11 cellular contexts compared by ENCODE assay signal in the genomic region with DNA sequence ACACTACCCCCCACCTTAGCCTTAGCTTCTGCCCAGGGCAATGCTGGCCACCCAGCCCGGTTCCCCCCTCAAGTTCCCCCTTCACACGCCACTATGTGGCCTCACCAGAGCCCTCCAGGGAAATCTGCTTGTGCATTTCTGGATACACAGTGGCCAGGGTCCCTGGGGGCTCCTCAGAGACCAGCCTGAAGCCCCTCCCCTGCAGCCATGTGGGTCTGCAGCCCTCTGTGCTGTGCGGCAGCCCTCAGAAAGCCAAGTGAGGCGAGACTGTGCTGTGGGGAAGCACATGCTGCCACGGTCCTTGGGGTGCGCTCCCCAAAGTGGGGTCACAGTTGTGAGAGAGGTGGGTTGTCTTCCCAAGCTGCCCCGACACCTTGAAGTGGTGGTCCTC. TPM values are rescaled to one million over a fixed set of nuclear protein-coding genes. Genes with fewer than 3 reads are reported as not detected.
A peak's percentile ranks its signal among the peaks of the same experiment; 100 is the strongest.
DNase-seq lines count a peak whose midpoint lies in the region; ATAC-seq, FAIRE-seq and TF ChIP-seq lines count a peak whose summit lies in the region.
"Had no signal": no experiment of that assay in that cellular context is flagged by ENCODE, and none has a peak within 500 bp of the region (broad histone marks: within the 10 kb centered on the region; RNA-seq: fewer than 3 reads in every experiment).

No MANE protein-coding gene starts in this region.

- H3K4me1 Mint-ChIP-seq in nephron = peaks cover 13% of the 10 kb centered on the region
- peaks cover 10% of the 10 kb centered on the region for H3K4me1 Mint-ChIP-seq in activated T-helper 17 cell treated with anti-CD3 and anti-CD28 coated beads, Interleukin-2, amount 50 U/mL, for 72 hours

- H3K4me3 ChIP-seq in K562 = no peak overlapping the region
- H3K4me3 ChIP-seq: cardiac muscle cell had no signal

- H2AFZ ChIP-seq in K562 (ENCODE audit: low read depth, low read length) = no peak overlapping the region

- H4K20me1 ChIP-seq in K562 (replicated peaks; ENCODE audit: control insufficient read depth, insufficient read depth, low read length) = no peaks in the 10 kb centered on the region

- no peak for DNase-seq in K562 (ENCODE audit: extremely low read depth in 1 of 4, low spot score in 3 of 4)
- DNase-seq in KG1 (lab: John Stamatoyannopoulos, UW) = no peak
- DNase-seq in DMS79 (lab: John Stamatoyannopoulos, UW) = no peak
- DNase-seq: activated CD4-positive, alpha-beta T cell treated with anti-CD3 and anti-CD28 coated beads, Interleukin-2, amount 50 U/mL, for 4 hours; activated gamma-delta T cell treated with Interleukin-2 at 50 U/mL for 16 hours; T-helper 2 cell had no signal

- no peaks in the 10 kb centered on the region for H3K27me3 Mint-ChIP-seq in nephron (ENCODE audit: low read depth)
- peaks cover 6% of the 10 kb centered on the region for H3K27me3 Mint-ChIP-seq in activated T-helper 17 cell treated with anti-CD3 and anti-CD28 coated beads, Interleukin-2, amount 50 U/mL, for 72 hours

- peak overlapping the region; percentile 25 to 46 (median 35) for H3K4me3 Mint-ChIP-seq in nephron
- no peak overlapping the region for H3K4me3 Mint-ChIP-seq in activated T-helper 17 cell treated with anti-CD3 and anti-CD28 coated beads, Interleukin-2, amount 50 U/mL, for 72 hours

- H3K9me3 Mint-ChIP-seq in nephron = no peaks in the 10 kb centered on the region
- no peaks in the 10 kb centered on the region for H3K9me3 Mint-ChIP-seq in activated T-helper 17 cell treated with anti-CD3 and anti-CD28 coated beads, Interleukin-2, amount 50 U/mL, for 72 hours

- H3K27ac ChIP-seq in 22Rv1 (peak overlapping the region; percentile 60; the same call in 1 of the 2 replicates), K562 (ENCODE audit: extremely low read depth, low read depth, low read length) (no peak overlapping the region)

- POLR2A ChIA-PET in K562 (lab: Yijun Ruan, JAX) = interaction anchor here (1.3 kb wide), 1 partner anchor 10 kb away, joined by 3 read pairs; no protein-coding TSS in a partner anchor

- peak overlapping the region in 1 of 2 experiments; percentile 83; a peak in 2 of 4 replicates for H3K9ac ChIP-seq in K562 (ENCODE audit: insufficient read depth in 1 of 2, low read depth in 2 of 2, low read length in 2 of 2)

- no peaks in the 10 kb centered on the region for H3K9me3 ChIP-seq in K562 (replicated peaks; ENCODE audit: control insufficient read depth, insufficient read depth, low read depth, low read length)

- CTCF ChIA-PET in K562 (lab: Yijun Ruan, JAX; ENCODE audit: low intra/inter-chr PET ratio) = no interaction called here

- no peak for TF ChIP-seq RAD21 in K562 (CRISPR knock-in tag; conservative IDR thresholded peaks at IDR 0.05 in 1 of 2, IDR thresholded peaks at IDR 0.05 in 1 of 2)

- no peak for ATAC-seq in K562
- no peak for ATAC-seq in activated T-helper 17 cell treated with anti-CD3 and anti-CD28 coated beads, Interleukin-2, amount 50 U/mL, for 72 hours (replicated peaks)

- H3K4me2 ChIP-seq in K562 (ENCODE audit: insufficient read depth, low read length) = no peak overlapping the region

- in situ Hi-C loops in K562 (cut with MboI) = no loop called here

- H3K27ac Mint-ChIP-seq in nephron = peak overlapping the region; percentile 82 to 97 (median 93)
- H3K27ac Mint-ChIP-seq in activated T-helper 17 cell treated with anti-CD3 and anti-CD28 coated beads, Interleukin-2, amount 50 U/mL, for 72 hours = no peak overlapping the region

- 91% methylated on average over 5 of the region's 7 CpGs for WGBS in K562 (ENCODE audit: insufficient coverage, low coverage, missing lambda C conversion rate)

- FAIRE-seq in K562 (lab: Jason Lieb, UNC) = no peak
- FAIRE-seq: GM19239 had no signal

- H3K9me1 ChIP-seq in K562 (ENCODE audit: control insufficient read depth, insufficient read depth, low read length) = no peaks in the 10 kb centered on the region

- TF ChIP-seq POLR2A in K562 (conservative IDR thresholded peaks at IDR 0.05) = no peak

- intact Hi-C loops in K562 (cut with micrococcal nuclease) = no loop called here

- no peaks in the 10 kb centered on the region for H3K36me3 Mint-ChIP-seq in nephron (ENCODE audit: low read depth)
- H3K36me3 Mint-ChIP-seq in activated T-helper 17 cell treated with anti-CD3 and anti-CD28 coated beads, Interleukin-2, amount 50 U/mL, for 72 hours (ENCODE audit: low read depth) = no peaks in the 10 kb centered on the region

- peaks cover 27 to 86% of the 10 kb centered on the region in 2 experiments for H3K4me1 ChIP-seq in K562 (replicated peaks in 1 of 2; ENCODE audit: control insufficient read depth in 2 of 2, insufficient read depth in 2 of 2, low read length in 2 of 2)

- no peak for TF ChIP-seq EP300 in K562 (IDR thresholded peaks at IDR 0.05; ENCODE audit: low read length)

- H3K79me2 ChIP-seq in K562 (ENCODE audit: control insufficient read depth, insufficient read depth, low read length) = peaks cover 25% of the 10 kb centered on the region

- no TSS peak for BruUV-seq in K562 (replicated peaks; lab: Mats Ljungman, UMichigan)

- no peaks in the 10 kb centered on the region for H3K27me3 ChIP-seq in K562 (ENCODE audit: control insufficient read depth in 2 of 2, insufficient read depth in 2 of 2, low read length in 2 of 2)
- H3K27me3 ChIP-seq: cardiac muscle cell had no signal

- no peaks in the 10 kb centered on the region for H3K36me3 ChIP-seq in K562 (ENCODE audit: control insufficient read depth, insufficient read depth, low read length)
- H3K36me3 ChIP-seq: cardiac muscle cell had no signal

- TF ChIP-seq CTCF in 22Rv1 (IDR thresholded peaks at IDR 0.05) = no peak
- TF ChIP-seq CTCF in K562 (IDR thresholded peaks at IDR 0.05 in 2 of 3, conservative IDR thresholded peaks at IDR 0.05 in 1 of 3; ENCODE audit: insufficient read depth in 2 of 3, low read depth in 1 of 3, low read length in 3 of 3) = no peak
- TF ChIP-seq CTCF in nephron (IDR thresholded peaks at IDR 0.05; ENCODE audit: unreplicated experiment in 3 of 3) = no peak

RNA-seq across cellular contexts. Expression of a gene that starts 2.1 kb away (rescaled TPM):
- 72.8 and 193 TPM in 2 replicates for total RNA-seq in K562 (2011; cell fraction: chromatin; rRNA removed; ENCODE audit: low replicate concordance)
- total RNA-seq in K562 (2011; cell fraction: nucleolus; rRNA removed) = 120 and 131 TPM in 2 replicates
- 71.3 and 73.4 TPM in 2 replicates for total RNA-seq in K562 (2011; cell fraction: nucleoplasm; rRNA removed)
- total RNA-seq in K562 (2014; rRNA removed) = 16.9 and 22.7 TPM in 2 replicates
- total RNA-seq in K562 (2014; rRNA removed; fragmentation: Illumina TruSeq; extraction: Trizol) = 3.2 and 4.8 TPM in 2 replicates
- 9.9 and 11.3 TPM in 2 replicates for total RNA-seq in K562 (2015; rRNA removed; fragmentation: Illumina TruSeq; extraction: Trizol)
- 45.1 and 48.0 TPM in 2 replicates for total RNA-seq in K562 (2021)
- polyA plus RNA-seq in K562 (2011; rRNA removed) = 17.4 and 26.1 TPM in 2 replicates
- 21.9 and 41.4 TPM in 2 replicates for polyA plus RNA-seq in K562 (2011; cell fraction: cytosol; rRNA removed)
- 101 and 150 TPM in 2 replicates for polyA plus RNA-seq in K562 (2011; cell fraction: nucleus; rRNA removed)
- polyA plus RNA-seq in K562 (2012) = 30.4 and 43.6 TPM in 2 replicates
- polyA plus RNA-seq in K562 (2014; fragmentation: Illumina TruSeq; extraction: Trizol) = 13.6 and 22.0 TPM in 2 replicates
- polyA plus RNA-seq in K562 (2014; fragmentation: Nextera tagmentation; extraction: Ambion mirVana) = under 1 TPM; 0.15 to 0.81 TPM
- polyA plus RNA-seq in K562 (2014; rRNA removed) = 20.7 and 24.6 TPM in 2 replicates
- polyA minus RNA-seq in K562 (2011; rRNA and poly(A)+ RNA removed) = 14.1 and 21.8 TPM in 2 replicates
- 37.2 and 59.9 TPM in 2 replicates for polyA minus RNA-seq in K562 (2011; cell fraction: cytosol; rRNA and poly(A)+ RNA removed)
- 30.4 and 32.4 TPM in 2 replicates for polyA minus RNA-seq in K562 (2011; cell fraction: nucleus; rRNA and poly(A)+ RNA removed)
- 10 to 100 TPM; 29.1 to 30.4 TPM for total RNA-seq in activated T-helper 17 cell treated with anti-CD3 and anti-CD28 coated beads, Interleukin-2, amount 50 U/mL, for 72 hours

RNA-seq across cellular contexts. Expression of a gene that starts 17.2 kb away (rescaled TPM):
- 6.5 and 21.7 TPM in 2 replicates for total RNA-seq in K562 (2011; cell fraction: chromatin; rRNA removed; ENCODE audit: low replicate concordance)
- total RNA-seq in K562 (2011; cell fraction: nucleolus; rRNA removed) = 12.5 and 13.4 TPM in 2 replicates
- 8.5 and 9.8 TPM in 2 replicates for total RNA-seq in K562 (2011; cell fraction: nucleoplasm; rRNA removed)
- total RNA-seq in K562 (2014; rRNA removed) = 1.5 and 2.3 TPM in 2 replicates
- total RNA-seq in K562 (2014; rRNA removed; fragmentation: Illumina TruSeq; extraction: Trizol) = 0.26 and 0.29 TPM in 2 replicates
- total RNA-seq in K562 (2015; rRNA removed; fragmentation: Illumina TruSeq; extraction: Trizol) = 0.83 TPM in 2 replicates
- total RNA-seq in K562 (2021) = 3.1 and 3.2 TPM in 2 replicates
- polyA plus RNA-seq in K562 (2011; rRNA removed) = 2.0 and 3.4 TPM in 2 replicates
- polyA plus RNA-seq in K562 (2011; cell fraction: cytosol; rRNA removed) = 2.9 and 5.9 TPM in 2 replicates
- polyA plus RNA-seq in K562 (2011; cell fraction: nucleus; rRNA removed) = 18.3 and 38.3 TPM in 2 replicates
- 2.7 and 5.8 TPM in 2 replicates for polyA plus RNA-seq in K562 (2012)
- polyA plus RNA-seq in K562 (2014; fragmentation: Illumina TruSeq; extraction: Trizol) = 1.7 and 2.0 TPM in 2 replicates
- polyA plus RNA-seq in K562 (2014; fragmentation: Nextera tagmentation; extraction: Ambion mirVana) = under 1 TPM; 0.07 to 0.31 TPM
- polyA plus RNA-seq in K562 (2014; rRNA removed) = 3.1 and 3.7 TPM in 2 replicates
- 0.48 and 0.84 TPM in 2 replicates for polyA minus RNA-seq in K562 (2011; rRNA and poly(A)+ RNA removed)
- 1.8 and 3.2 TPM in 2 replicates for polyA minus RNA-seq in K562 (2011; cell fraction: cytosol; rRNA and poly(A)+ RNA removed)
- polyA minus RNA-seq in K562 (2011; cell fraction: nucleus; rRNA and poly(A)+ RNA removed) = 2.6 and 3.8 TPM in 2 replicates
- total RNA-seq in activated T-helper 17 cell treated with anti-CD3 and anti-CD28 coated beads, Interleukin-2, amount 50 U/mL, for 72 hours = 1 to 10 TPM; 3.2 to 6.5 TPM

RNA-seq across cellular contexts. Expression of a gene that starts 33.5 kb away (rescaled TPM):
- total RNA-seq in K562 (2011; cell fraction: chromatin; rRNA removed; ENCODE audit: low replicate concordance) = 97.0 and 226 TPM in 2 replicates
- total RNA-seq in K562 (2011; cell fraction: nucleolus; rRNA removed) = 102 and 113 TPM in 2 replicates
- total RNA-seq in K562 (2011; cell fraction: nucleoplasm; rRNA removed) = 69.3 and 79.1 TPM in 2 replicates
- total RNA-seq in K562 (2014; rRNA removed) (33.6 and 45.2 TPM in 2 replicates), K562 (2014; rRNA removed; fragmentation: Illumina TruSeq; extraction: Trizol) (7.7 and 9.2 TPM in 2 replicates), K562 (2015; rRNA removed; fragmentation: Illumina TruSeq; extraction: Trizol) (21.4 and 22.1 TPM in 2 replicates), K562 (2021) (35.8 and 39.8 TPM in 2 replicates)
- polyA plus RNA-seq in K562 (2011; rRNA removed) (24.1 and 33.0 TPM in 2 replicates), K562 (2014; fragmentation: Illumina TruSeq; extraction: Trizol) (17.9 and 28.4 TPM in 2 replicates), K562 (2014; fragmentation: Nextera tagmentation; extraction: Ambion mirVana) (under 1 TPM; 0.32 to 0.74 TPM), K562 (2014; rRNA removed) (37.5 and 39.3 TPM in 2 replicates)
- 30.1 and 36.3 TPM in 2 replicates for polyA plus RNA-seq in K562 (2011; cell fraction: cytosol; rRNA removed)
- 112 and 152 TPM in 2 replicates for polyA plus RNA-seq in K562 (2011; cell fraction: nucleus; rRNA removed)
- 27.4 and 43.9 TPM in 2 replicates for polyA plus RNA-seq in K562 (2012)
- polyA minus RNA-seq in K562 (2011; rRNA and poly(A)+ RNA removed) = 17.5 and 21.0 TPM in 2 replicates
- polyA minus RNA-seq in K562 (2011; cell fraction: cytosol; rRNA and poly(A)+ RNA removed) = 15.7 and 22.8 TPM in 2 replicates
- 27.3 and 36.0 TPM in 2 replicates for polyA minus RNA-seq in K562 (2011; cell fraction: nucleus; rRNA and poly(A)+ RNA removed)
- total RNA-seq in activated T-helper 17 cell treated with anti-CD3 and anti-CD28 coated beads, Interleukin-2, amount 50 U/mL, for 72 hours = 10 to 100 TPM; 45.6 to 46.6 TPM

RNA-seq across cellular contexts. Expression of a gene that starts 39.4 kb away (rescaled TPM):
- total RNA-seq in K562 (2011; cell fraction: chromatin; rRNA removed; ENCODE audit: low replicate concordance) = 6.0 and 15.3 TPM in 2 replicates
- 11.8 and 12.5 TPM in 2 replicates for total RNA-seq in K562 (2011; cell fraction: nucleolus; rRNA removed)
- 6.0 and 6.7 TPM in 2 replicates for total RNA-seq in K562 (2011; cell fraction: nucleoplasm; rRNA removed)
- total RNA-seq in K562 (2014; rRNA removed) (9.6 and 9.8 TPM in 2 replicates), K562 (2014; rRNA removed; fragmentation: Illumina TruSeq; extraction: Trizol) (1.9 and 2.5 TPM in 2 replicates), K562 (2015; rRNA removed; fragmentation: Illumina TruSeq; extraction: Trizol) (5.3 and 5.8 TPM in 2 replicates), K562 (2021) (12.8 and 14.6 TPM in 2 replicates)
- polyA plus RNA-seq in K562 (2011; rRNA removed) (5.1 and 7.0 TPM in 2 replicates), K562 (2014; fragmentation: Illumina TruSeq; extraction: Trizol) (5.7 and 7.0 TPM in 2 replicates), K562 (2014; fragmentation: Nextera tagmentation; extraction: Ambion mirVana) (under 1 TPM; 0.06 to 0.10 TPM), K562 (2014; rRNA removed) (10.6 and 11.5 TPM in 2 replicates)
- polyA plus RNA-seq in K562 (2011; cell fraction: cytosol; rRNA removed) = 5.6 and 12.8 TPM in 2 replicates
- 39.5 and 60.0 TPM in 2 replicates for polyA plus RNA-seq in K562 (2011; cell fraction: nucleus; rRNA removed)
- 9.9 and 19.7 TPM in 2 replicates for polyA plus RNA-seq in K562 (2012)
- 1.4 and 3.6 TPM in 2 replicates for polyA minus RNA-seq in K562 (2011; rRNA and poly(A)+ RNA removed)
- 5.2 and 6.5 TPM in 2 replicates for polyA minus RNA-seq in K562 (2011; cell fraction: cytosol; rRNA and poly(A)+ RNA removed)
- 6.1 and 6.3 TPM in 2 replicates for polyA minus RNA-seq in K562 (2011; cell fraction: nucleus; rRNA and poly(A)+ RNA removed)
- 10 to 100 TPM; 20.9 to 21.7 TPM for total RNA-seq in activated T-helper 17 cell treated with anti-CD3 and anti-CD28 coated beads, Interleukin-2, amount 50 U/mL, for 72 hours

RNA-seq across cellular contexts. Expression of a gene that starts 48.1 kb away (rescaled TPM):
- 112 and 304 TPM in 2 replicates for total RNA-seq in K562 (2011; cell fraction: chromatin; rRNA removed; ENCODE audit: low replicate concordance)
- 207 and 279 TPM in 2 replicates for total RNA-seq in K562 (2011; cell fraction: nucleolus; rRNA removed)
- 136 and 144 TPM in 2 replicates for total RNA-seq in K562 (2011; cell fraction: nucleoplasm; rRNA removed)
- 45.2 and 45.5 TPM in 2 replicates for total RNA-seq in K562 (2014; rRNA removed)
- total RNA-seq in K562 (2014; rRNA removed; fragmentation: Illumina TruSeq; extraction: Trizol) = 5.7 and 11.1 TPM in 2 replicates
- 32.9 and 33.8 TPM in 2 replicates for total RNA-seq in K562 (2015; rRNA removed; fragmentation: Illumina TruSeq; extraction: Trizol)
- total RNA-seq in K562 (2021) = 68.4 and 69.1 TPM in 2 replicates
- polyA plus RNA-seq in K562 (2011; rRNA removed) = 30.6 and 45.2 TPM in 2 replicates
- 35.5 and 49.4 TPM in 2 replicates for polyA plus RNA-seq in K562 (2011; cell fraction: cytosol; rRNA removed)
- polyA plus RNA-seq in K562 (2011; cell fraction: nucleus; rRNA removed) = 285 and 430 TPM in 2 replicates
- 38.8 and 60.9 TPM in 2 replicates for polyA plus RNA-seq in K562 (2012)
- polyA plus RNA-seq in K562 (2014; fragmentation: Illumina TruSeq; extraction: Trizol) = 32.8 and 35.5 TPM in 2 replicates
- polyA plus RNA-seq in K562 (2014; fragmentation: Nextera tagmentation; extraction: Ambion mirVana) = 1 to 10 TPM in 1 of 2 experiments, under 1 TPM in 1; 0.79 to 4.0 TPM
- polyA plus RNA-seq in K562 (2014; rRNA removed) = 69.4 and 71.5 TPM in 2 replicates
- polyA minus RNA-seq in K562 (2011; rRNA and poly(A)+ RNA removed) = 12.0 and 15.0 TPM in 2 replicates
- polyA minus RNA-seq in K562 (2011; cell fraction: cytosol; rRNA and poly(A)+ RNA removed) = 18.3 and 22.3 TPM in 2 replicates
- polyA minus RNA-seq in K562 (2011; cell fraction: nucleus; rRNA and poly(A)+ RNA removed) = 61.0 and 65.0 TPM in 2 replicates
- 10 to 100 TPM in 1 of 2 donors, 1 to 10 TPM in 1; 5.0 to 14.8 TPM for total RNA-seq in activated T-helper 17 cell treated with anti-CD3 and anti-CD28 coated beads, Interleukin-2, amount 50 U/mL, for 72 hours
